7 cellular contexts compared by ENCODE assay signal in the genomic region with DNA sequence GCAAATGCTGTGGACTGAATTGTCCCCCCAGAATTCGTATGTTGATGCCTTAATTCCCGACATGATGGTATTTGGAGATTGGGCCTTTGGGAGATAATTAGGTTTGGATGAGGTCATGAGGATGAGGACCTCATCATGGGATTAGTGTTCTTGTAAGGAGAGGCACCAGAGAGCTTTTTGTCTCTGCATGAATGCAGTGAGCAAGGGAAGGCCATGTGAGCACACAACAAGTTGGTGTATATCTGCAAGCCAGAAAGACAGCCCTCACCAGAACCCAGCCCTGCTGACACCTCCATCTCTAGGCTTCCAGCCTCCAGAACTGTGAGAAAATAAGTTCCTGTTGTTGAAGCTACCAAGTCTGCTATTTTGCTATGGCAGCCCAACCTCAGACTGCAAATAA. TPM values are rescaled to one million over a fixed set of nuclear protein-coding genes. Genes with fewer than 3 reads are reported as not detected.
"Had no signal": no experiment of that assay in that cellular context is flagged by ENCODE, and none has a peak within 500 bp of the region (broad histone marks: within the 10 kb centered on the region; RNA-seq: fewer than 3 reads in every experiment).

No MANE protein-coding gene starts in this region.

- DNase-seq: GM23248, GOT3, H7 had no signal

- H3K27ac ChIP-seq: GM23248 had no signal

- H3K9me3 ChIP-seq: HAP-1 had no signal

- H3K4me1 ChIP-seq: HAP-1 had no signal

- H3K36me3 ChIP-seq: HAP-1 had no signal

- H3K4me3 ChIP-seq: GM23248, HAP-1 had no signal

RNA-seq across cellular contexts. Expression of gene SMCO2, which starts 51.9 kb away (rescaled TPM):
- total RNA-seq: GM23248, H4, H7, HT-29 had no signal
- polyA plus RNA-seq: GM23248, IgD-negative memory B cell had no signal
